Comparison of ENCODE assay signal across 1 cellular context in genomic region chr6:15324427-15324985, GRCh38.
TF ChIP-seq lines count a peak whose summit lies in the region.

No MANE protein-coding gene starts in this region.

TF ChIP-seq in GM12878, 131 proteins besides CTCF, POLR2A, EP300 and RAD21:
- TF ChIP-seq, protein P1, sequence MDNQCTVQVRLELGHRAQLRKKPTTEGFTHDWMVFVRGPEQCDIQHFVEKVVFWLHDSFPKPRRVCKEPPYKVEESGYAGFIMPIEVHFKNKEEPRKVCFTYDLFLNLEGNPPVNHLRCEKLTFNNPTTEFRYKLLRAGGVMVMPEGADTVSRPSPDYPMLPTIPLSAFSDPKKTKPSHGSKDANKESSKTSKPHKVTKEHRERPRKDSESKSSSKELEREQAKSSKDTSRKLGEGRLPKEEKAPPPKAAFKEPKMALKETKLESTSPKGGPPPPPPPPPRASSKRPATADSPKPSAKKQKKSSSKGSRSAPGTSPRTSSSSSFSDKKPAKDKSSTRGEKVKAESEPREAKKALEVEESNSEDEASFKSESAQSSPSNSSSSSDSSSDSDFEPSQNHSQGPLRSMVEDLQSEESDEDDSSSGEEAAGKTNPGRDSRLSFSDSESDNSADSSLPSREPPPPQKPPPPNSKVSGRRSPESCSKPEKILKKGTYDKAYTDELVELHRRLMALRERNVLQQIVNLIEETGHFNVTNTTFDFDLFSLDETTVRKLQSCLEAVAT (IDR thresholded peaks at IDR 0.05), result peak; percentile 22; the same call in 1 of the 2 replicates
- no peak for TF ChIP-seq TBL1XR1 (IDR thresholded peaks at IDR 0.05; ENCODE audit: low read depth, low read length)
